ENCODE assay signal across 8 cellular contexts in genomic region chr20:45857114-45857835, GRCh38. TPM values are rescaled to one million over a fixed set of nuclear protein-coding genes. Genes with fewer than 3 reads are reported as not detected.
DNase-seq lines count a peak whose midpoint lies in the region; FAIRE-seq and TF ChIP-seq lines count a peak whose summit lies in the region.

Gene ACOT8, minus strand, starts transcription at chr20:45857392. Its CDS starts 77 bp downstream, at chr20:45857315.
Gene ZSWIM3, plus strand, starts transcription at chr20:45857614. Its CDS starts 212 bp downstream, at chr20:45857826.

- peaks cover 17% of the 10 kb centered on the region for H3K4me1 ChIP-seq in HAP-1
- H3K4me1 ChIP-seq in neural progenitor cell: no peaks in the 10 kb centered on the region
- H3K4me1 ChIP-seq in stomach smooth muscle (ENCODE audit: control insufficient read depth, insufficient read depth, low read length): peaks cover 30% of the 10 kb centered on the region

- peak within 1 kb of the TSS; percentile 91 for H3K4me2 ChIP-seq in neural progenitor cell

- H3K27me3 Mint-ChIP-seq in neural progenitor cell (ENCODE audit: insufficient read depth, low read depth): peaks cover 2% of the 10 kb centered on the region

- H3K27ac ChIP-seq in neural progenitor cell (no peak within 1 kb of the TSS), stomach smooth muscle (ENCODE audit: low read length) (peak within 1 kb of the TSS; percentile 73)

- H3F3A ChIP-seq in neural progenitor cell (ENCODE audit: low read depth): no peaks in the 10 kb centered on the region

- peak within 1 kb of the TSS; percentile 91 for H3K4me3 Mint-ChIP-seq in neural progenitor cell

- no peak for TF ChIP-seq CTCF in neural progenitor cell (IDR thresholded peaks at IDR 0.05)

- H3K36me3 Mint-ChIP-seq in neural progenitor cell: no peaks in the 10 kb centered on the region

- H3K4me1 Mint-ChIP-seq in neural progenitor cell: peaks cover 25% of the 10 kb centered on the region

- H3K27me3 ChIP-seq in HAP-1 (ENCODE audit: low read depth): no peaks in the 10 kb centered on the region
- no peaks in the 10 kb centered on the region for H3K27me3 ChIP-seq in MG63
- no peaks in the 10 kb centered on the region for H3K27me3 ChIP-seq in neural progenitor cell
- H3K27me3 ChIP-seq in stomach smooth muscle (ENCODE audit: control insufficient read depth in 1 of 2, insufficient read depth in 2 of 2, low read length in 2 of 2): no peaks in the 10 kb centered on the region

- no peaks in the 10 kb centered on the region for H3K9me3 Mint-ChIP-seq in neural progenitor cell

- H4K20me1 ChIP-seq in neural progenitor cell (ENCODE audit: low read depth): no peaks in the 10 kb centered on the region

- in situ Hi-C loops in HAP-1 (cut with MboI; ENCODE audit: low sequenced_read_pairs): no loop called here

- DNase-seq in HAP-1 (ENCODE audit: low spot score in 2 of 2) (peak; percentile 99), MG63 (peak; percentile 99), SHP77 (lab: John Stamatoyannopoulos, UW) (peak; percentile 99), foreskin melanocyte (peak; percentile 100), neural progenitor cell (ENCODE audit: low spot score) (peak; percentile 100)
- DNase-seq in activated gamma-delta T cell treated with anti-CD3 and anti-CD28 coated beads, Interleukin-2, amount 50 U/mL, for 16 hours (ENCODE audit: low read depth): peak; percentile 93

- H3K4me3 ChIP-seq in HAP-1 (peak within 1 kb of the TSS; percentile 76), MG63 (peak within 1 kb of the TSS; percentile 79), neural progenitor cell (peak within 1 kb of the TSS; percentile 79), stomach smooth muscle (ENCODE audit: low read length in 2 of 2) (peak within 1 kb of the TSS; percentile 91 to 95)

- H3K79me2 ChIP-seq in neural progenitor cell (ENCODE audit: low read depth): peaks cover 12% of the 10 kb centered on the region

- peaks cover 9% of the 10 kb centered on the region; the same call in 1 of the 2 replicates for H3K36me3 ChIP-seq in HAP-1 (replicated peaks)
- H3K36me3 ChIP-seq in MG63: peaks cover 9% of the 10 kb centered on the region
- H3K36me3 ChIP-seq in neural progenitor cell: no peaks in the 10 kb centered on the region
- H3K36me3 ChIP-seq in stomach smooth muscle (ENCODE audit: control insufficient read depth in 2 of 2, insufficient read depth in 2 of 2, low read length in 2 of 2): peaks cover 0 to 3% of the 10 kb centered on the region in 2 donors

- peak; percentile 89 for FAIRE-seq in G401.6 (lab: Jason Lieb, UNC)

- H3K9me3 ChIP-seq in HAP-1 (no peaks in the 10 kb centered on the region), MG63 (no peaks in the 10 kb centered on the region), neural progenitor cell (ENCODE audit: low read depth) (no peaks in the 10 kb centered on the region), stomach smooth muscle (ENCODE audit: control insufficient read depth in 2 of 2, low read length in 2 of 2) (no peaks in the 10 kb centered on the region)

- H3K27ac Mint-ChIP-seq in neural progenitor cell: peak within 1 kb of the TSS; percentile 50

- H3K9ac ChIP-seq in neural progenitor cell (peak within 1 kb of the TSS; percentile 66), stomach smooth muscle (ENCODE audit: low read length in 2 of 2) (peak within 1 kb of the TSS; percentile 84 to 87)

- H2AFZ ChIP-seq in neural progenitor cell (replicated peaks): peak within 1 kb of the TSS; percentile 85

RNA-seq across cellular contexts. Expression of gene ACOT8, which starts in this region (rescaled TPM):
- total RNA-seq in MG63 (2014; rRNA removed; shearing (Covaris generic); ENCODE audit: low replicate concordance): 39.6 and 46.9 TPM in 2 replicates
- total RNA-seq in neural progenitor cell (ENCODE audit: low replicate concordance): 13.4 and 26.1 TPM in 2 replicates

RNA-seq across cellular contexts. Expression of gene ZSWIM3, which starts in this region (rescaled TPM):
- total RNA-seq in MG63 (2014; rRNA removed; shearing (Covaris generic); ENCODE audit: low replicate concordance): 8.4 and 14.2 TPM in 2 replicates
- total RNA-seq in neural progenitor cell (ENCODE audit: low replicate concordance): 3.7 and 5.4 TPM in 2 replicates
